25 cellular contexts compared by ENCODE assay signal in the genomic region with DNA sequence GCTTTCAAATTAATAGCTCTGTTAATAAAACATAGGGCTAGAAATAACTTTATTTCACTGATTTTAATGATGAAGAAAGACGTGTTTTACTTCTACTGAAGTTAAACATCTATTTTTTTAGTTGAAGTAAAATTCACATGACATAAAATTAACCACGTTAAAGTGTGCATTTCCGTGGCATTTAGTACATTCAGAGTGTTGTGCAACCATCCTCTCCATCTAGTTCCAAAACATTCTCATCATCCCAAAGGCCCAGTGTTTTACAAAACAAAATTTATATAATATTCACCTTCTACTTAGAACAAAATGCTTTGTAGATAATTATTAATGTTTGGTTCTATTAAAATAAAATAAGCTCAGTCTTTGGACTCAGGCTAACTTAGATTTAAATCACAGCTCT.
"Had no signal": no experiment of that assay in that cellular context is flagged by ENCODE, and none has a peak within 500 bp of the region (broad histone marks: within the 10 kb centered on the region; RNA-seq: fewer than 3 reads in every experiment).

No MANE protein-coding gene starts in this region.

- H3K36me3 ChIP-seq: left lung, ovary, right atrium auricular region, stomach, thyroid gland, transverse colon, upper lobe of left lung, vagina had no signal

- DNase-seq: kidney; left colon; left lung; mesendoderm; naive B cell; natural killer cell; nephron progenitor cell; ovary; stimulated activated CD4-positive, alpha-beta T cell treated with anti-CD3 and anti-CD28 coated beads, Interleukin-12 subunit alpha, Interleukin-12 subunit beta, amount 100 ng/mL, for 4 hours; stimulated activated CD4-positive, alpha-beta T cell treated with anti-CD3 and anti-CD28 coated beads, Interleukin-15, amount 100 ng/mL, for 24 hours; stimulated activated CD4-positive, alpha-beta T cell treated with anti-CD3 and anti-CD28 coated beads, Interleukin-2, amount 100 ng/mL, for 24 hours; stimulated activated CD4-positive, alpha-beta T cell treated with anti-CD3 and anti-CD28 coated beads, Interleukin-4, amount 100 ng/mL, for 1 hour; stimulated activated naive B cell treated with anti-CD40 and anti-IgM and Interleukin-4, amounts not matched to agents 10 μg/mL and 1 μg/mL and 100 μg/mL, for 72 hours; stimulated activated naive CD8-positive, alpha-beta T cell treated with anti-CD3 and anti-CD28 coated beads, Interleukin-15, Interleukin-2, amounts not matched to agents 100 U/mL and 50 U/mL, for 24 hours; stomach; testis; thyroid gland; transverse colon; upper lobe of left lung had no signal

- H3K27ac ChIP-seq: left lung, ovary, right atrium auricular region, skin epidermis, stomach, testis, thyroid gland, transverse colon, upper lobe of left lung, vagina had no signal

- H3K4me1 ChIP-seq: transverse colon, vagina had no signal

- H3K27me3 ChIP-seq: left lung, ovary, right atrium auricular region, stomach, testis, thyroid gland, transverse colon, upper lobe of left lung, vagina had no signal

- H3K9me3 ChIP-seq: left lung, ovary, right atrium auricular region, stomach, testis, thyroid gland, transverse colon, upper lobe of left lung, vagina had no signal

- H3K4me3 ChIP-seq: left lung, lung, ovary, right atrium auricular region, skin epidermis, stomach, testis, thyroid gland, transverse colon, upper lobe of left lung, vagina had no signal

- H3K27ac Mint-ChIP-seq: mesothelial cell of epicardium; naive B cell; natural killer cell; nephron progenitor cell; progenitor cell of endocrine pancreas; stimulated activated naive B cell treated with anti-CD40 and anti-IgM and Interleukin-4, amounts not matched to agents 10 μg/mL and 1 μg/mL and 100 μg/mL, for 72 hours had no signal

- H3K36me3 Mint-ChIP-seq: mesothelial cell of epicardium; naive B cell; natural killer cell; stimulated activated naive B cell treated with anti-CD40 and anti-IgM and Interleukin-4, amounts not matched to agents 10 μg/mL and 1 μg/mL and 100 μg/mL, for 72 hours had no signal

- H3K27me3 Mint-ChIP-seq: naive B cell had no signal

- H3K4me3 Mint-ChIP-seq: mesothelial cell of epicardium; naive B cell; natural killer cell; nephron progenitor cell; stimulated activated naive B cell treated with anti-CD40 and anti-IgM and Interleukin-4, amounts not matched to agents 10 μg/mL and 1 μg/mL and 100 μg/mL, for 72 hours had no signal

- H3K4me1 Mint-ChIP-seq: naive B cell; natural killer cell; stimulated activated naive B cell treated with anti-CD40 and anti-IgM and Interleukin-4, amounts not matched to agents 10 μg/mL and 1 μg/mL and 100 μg/mL, for 72 hours had no signal
